Comparison of ENCODE assay signal across 23 cellular contexts in genomic region chr7:87766827-87767226, GRCh38.
"Had no signal": no experiment of that assay in that cellular context is flagged by ENCODE, and none has a peak within 500 bp of the region (broad histone marks: within the 10 kb centered on the region; RNA-seq: fewer than 3 reads in every experiment).

No MANE protein-coding gene starts in this region.

- FAIRE-seq: colon, endothelial cell of umbilical vein, islet of Langerhans, keratinocyte had no signal

- H3K4me3 ChIP-seq: coronary artery, dorsolateral prefrontal cortex, esophagus muscularis mucosa, gastrocnemius medialis, heart right ventricle, left lung, lower lobe of right lung, mucosa of descending colon had no signal

- H3K36me3 ChIP-seq: esophagus muscularis mucosa, gastrocnemius medialis, heart right ventricle, left lung, lower lobe of right lung had no signal

- DNase-seq: dermis blood vessel endothelial cell; dorsolateral prefrontal cortex; effector CD4-positive, alpha-beta T cell; effector memory CD4-positive, alpha-beta T cell; foreskin keratinocyte; gastrocnemius medialis; glutamatergic neuron; head of caudate nucleus; heart right ventricle; hippocampal formation; left cardiac atrium; left lung; left ventricle myocardium superior; lower lobe of right lung; mesenchymal stem cell; mucosa of descending colon; naive B cell had no signal

- ATAC-seq: foreskin keratinocyte, gastrocnemius medialis, heart right ventricle, left cardiac atrium, left lung, left ventricle myocardium superior, lower lobe of right lung, mucosa of descending colon had no signal

- H3K4me1 ChIP-seq: esophagus muscularis mucosa, foreskin keratinocyte, gastrocnemius medialis, heart right ventricle, left lung, lower lobe of right lung had no signal

- H3K27me3 ChIP-seq: dorsolateral prefrontal cortex, esophagus muscularis mucosa, foreskin keratinocyte, gastrocnemius medialis, heart right ventricle, left lung had no signal

- H3K27ac ChIP-seq: coronary artery, dorsolateral prefrontal cortex, esophagus muscularis mucosa, foreskin keratinocyte, gastrocnemius medialis, heart right ventricle, left lung, lower lobe of right lung had no signal
